Comparison of ENCODE assay signal across 8 cellular contexts in genomic region chr10:75209325-75210192, GRCh38.
DNase-seq lines count a peak whose midpoint lies in the region; ATAC-seq lines count a peak whose summit lies in the region.

No MANE protein-coding gene starts in this region.

- ATAC-seq in HG02798 (IDR thresholded peaks at IDR 0.05; ENCODE audit: poor library complexity, unreplicated experiment), result peak; percentile 63

- peaks cover 0 to 17% of the 10 kb centered on the region in 2 donors for H3K36me3 ChIP-seq in duodenal mucosa (ENCODE audit: control insufficient read depth in 1 of 2, insufficient read depth in 2 of 2, low read length in 2 of 2)

- peaks cover 11 to 16% of the 10 kb centered on the region in 2 donors for H3K4me1 ChIP-seq in duodenal mucosa (ENCODE audit: control insufficient read depth in 1 of 2, insufficient read depth in 2 of 2, low read length in 2 of 2)

- DNase-seq in NCI-H748 (lab: John Stamatoyannopoulos, UW; ENCODE audit: unreplicated experiment) (peak; percentile 74), NCI-H748 treated with DMSO at 0.1 percent for 48 hours (lab: John Stamatoyannopoulos, UW) (no peak), NCI-H2171 (lab: John Stamatoyannopoulos, UW) (peak; percentile 38), medulla oblongata (ENCODE audit: extremely low spot score) (peak; percentile 64)
- DNase-seq in activated CD4-positive, alpha-beta T cell treated with anti-CD3 and anti-CD28 coated beads, Interleukin-2, amount 50 U/mL, for 1 hour, result peak; percentile 74
- peak; percentile 61 for DNase-seq in stimulated activated CD8-positive, alpha-beta memory T cell treated with anti-CD3 and anti-CD28 coated beads, Interleukin-12 subunit alpha, Interleukin-12 subunit beta, amount 100 ng/mL, for 4 hours (ENCODE audit: low read depth)

- no peaks in the 10 kb centered on the region for H3K9me3 ChIP-seq in duodenal mucosa (ENCODE audit: control insufficient read depth in 1 of 2, low read length in 2 of 2)

- peak overlapping the region; percentile 99 for H3K27ac ChIP-seq in duodenal mucosa (ENCODE audit: low read depth, low read length)

- H3K27me3 ChIP-seq in duodenal mucosa (ENCODE audit: control insufficient read depth in 1 of 2, insufficient read depth in 2 of 2, low read length in 2 of 2), result no peaks in the 10 kb centered on the region

- peak overlapping the region; percentile 92 to 93 for H3K9ac ChIP-seq in duodenal mucosa (ENCODE audit: low read depth in 1 of 2, low read length in 2 of 2)

- H3K4me3 ChIP-seq in duodenal mucosa (ENCODE audit: low read depth in 1 of 2, low read length in 2 of 2), result peak overlapping the region; percentile 89 to 93
